17 cellular contexts compared by ENCODE assay signal in the genomic region with DNA sequence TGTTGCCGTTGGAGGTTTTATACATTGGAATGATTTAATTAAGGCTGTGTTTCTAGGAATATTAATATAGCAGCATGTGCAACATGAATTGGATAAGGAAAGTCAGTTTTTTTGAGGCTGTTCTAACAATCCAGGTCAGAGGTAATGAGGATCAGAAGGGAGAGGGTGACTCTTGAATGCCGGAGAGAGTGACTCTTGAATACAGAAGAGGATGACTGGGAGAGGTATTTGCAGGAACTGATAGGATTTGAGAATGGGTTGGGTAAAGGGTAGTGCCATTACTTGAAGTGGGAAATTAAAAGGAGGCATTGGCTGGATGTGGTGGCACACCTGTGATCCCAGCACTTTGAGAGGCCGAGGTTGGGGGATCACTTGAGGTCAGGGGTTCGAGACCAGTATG. TPM values are rescaled to one million over a fixed set of nuclear protein-coding genes. Genes with fewer than 3 reads are reported as not detected.
DNase-seq lines count a peak whose midpoint lies in the region; ATAC-seq, FAIRE-seq and TF ChIP-seq lines count a peak whose summit lies in the region.
"Had no signal": no experiment of that assay in that cellular context is flagged by ENCODE, and none has a peak within 500 bp of the region (broad histone marks: within the 10 kb centered on the region; RNA-seq: fewer than 3 reads in every experiment).

No MANE protein-coding gene starts in this region.

- dilution Hi-C loops in IMR-90 (cut with HindIII; ENCODE audit: low sequenced_read_pairs, unreplicated experiment), result no loop called here

- H2BK120ac ChIP-seq in IMR-90 (ENCODE audit: low read depth, low read length) (peak overlapping the region; percentile 47; the same call in 1 of the 2 replicates), mesendoderm (ENCODE audit: low read depth, low read length) (no peak overlapping the region)

- H3K79me1 ChIP-seq in IMR-90 (ENCODE audit: low read depth in 1 of 2, low read length in 2 of 2), result peaks cover 33 to 76% of the 10 kb centered on the region in 2 experiments
- H3K79me1 ChIP-seq in mesendoderm (ENCODE audit: low read length), result peaks cover 7% of the 10 kb centered on the region

- H3K4ac ChIP-seq in IMR-90 (ENCODE audit: low read depth, low read length) (peak overlapping the region; percentile 63; the same call in 1 of the 2 replicates), mesendoderm (ENCODE audit: low read depth, low read length) (no peak overlapping the region)

- WGBS in IMR-90 (ENCODE audit: extremely low coverage in 2 of 2, insufficient read length in 1 of 2), 2 experiments, result 93% methylated on average over 3 of the region's 4 CpGs; no CpG with 5 or more reads in 1 of the 2 experiments
- WGBS in mesendoderm (ENCODE audit: extremely low coverage, insufficient coverage, low lambda C conversion rate), result no CpG with 5 or more reads among the region's 4 CpGs

- peaks cover 3% of the 10 kb centered on the region; the same call in 1 of the 2 replicates for H3K36me3 Mint-ChIP-seq in WTC11

- peak overlapping the region; percentile 27 for H3K4me2 ChIP-seq in IMR-90 (ENCODE audit: low read depth, low read length)
- H3K4me2 ChIP-seq in mesendoderm (ENCODE audit: low read length), result no peak overlapping the region
- H3K4me2 ChIP-seq: PC-9 had no signal

- H4K8ac ChIP-seq in IMR-90 (ENCODE audit: low read depth in 2 of 2, low read length in 2 of 2), result peak overlapping the region in 1 of 2 experiments; percentile 41; a peak in 2 of 4 replicates
- H4K8ac ChIP-seq in mesendoderm (ENCODE audit: low read depth, low read length), result no peak overlapping the region

- H3K23ac ChIP-seq in IMR-90 (ENCODE audit: low read depth, low read length), result peak overlapping the region; percentile 14; the same call in 1 of the 2 replicates
- H3K23ac ChIP-seq in mesendoderm (ENCODE audit: low read length), result no peak overlapping the region

- H2AFZ ChIP-seq in IMR-90 (replicated peaks; ENCODE audit: low read length, poor library complexity), result no peak overlapping the region
- H2AFZ ChIP-seq: PC-9 had no signal

- peaks cover 6% of the 10 kb centered on the region; the same call in 1 of the 2 replicates for H4K20me1 ChIP-seq in IMR-90 (ENCODE audit: insufficient read depth, low read length)

- H2BK15ac ChIP-seq in IMR-90 (ENCODE audit: low read depth, low read length) (no peak overlapping the region), mesendoderm (replicated peaks; ENCODE audit: low read depth) (no peak overlapping the region)

- no peak overlapping the region for H2AK9ac ChIP-seq in IMR-90 (replicated peaks; ENCODE audit: low read depth, low read length, poor library complexity)

- FAIRE-seq in GM18507 (lab: Jason Lieb, UNC), result peak; percentile 18
- FAIRE-seq: K562 had no signal

- peaks cover 74% of the 10 kb centered on the region for H3K4me1 Mint-ChIP-seq in WTC11

- H4K5ac ChIP-seq in IMR-90 (ENCODE audit: low read depth, low read length) (peak overlapping the region; percentile 67), mesendoderm (ENCODE audit: low read length) (no peak overlapping the region)

- H3K9me3 Mint-ChIP-seq in WTC11, result peaks cover 3% of the 10 kb centered on the region; the same call in 1 of the 2 replicates

- POLR2A ChIA-PET in IMR-90 (lab: Charles Lee; ENCODE audit: unreplicated experiment) (no interaction called here), WTC11 (lab: Charles Lee) (no interaction called here)

- peak overlapping the region; percentile 29; the same call in 1 of the 2 replicates for H3K14ac ChIP-seq in IMR-90 (replicated peaks; ENCODE audit: low read depth, low read length)

- peak overlapping the region; percentile 1; the same call in 1 of the 2 replicates for H3K4me3 Mint-ChIP-seq in WTC11

- H3K9ac ChIP-seq in IMR-90 (ENCODE audit: low read depth, low read length), result no peak overlapping the region
- H3K9ac ChIP-seq in mesendoderm (ENCODE audit: low read length), result no peak overlapping the region

- no peak for TF ChIP-seq CTCF in IMR-90 (conservative IDR thresholded peaks at IDR 0.05; ENCODE audit: low read depth, low read length)
- TF ChIP-seq CTCF in WTC11 (IDR thresholded peaks at IDR 0.05), result no peak

- H3K27me3 Mint-ChIP-seq in WTC11 (ENCODE audit: low read depth), result no peaks in the 10 kb centered on the region

- peaks cover 33% of the 10 kb centered on the region for H3K4me1 ChIP-seq in IMR-90 (ENCODE audit: control insufficient read depth, insufficient read depth, low read length)
- H3K4me1 ChIP-seq in mesendoderm (ENCODE audit: control insufficient read depth, low read depth, low read length), result peaks cover 2% of the 10 kb centered on the region

- H2BK5ac ChIP-seq in IMR-90 (ENCODE audit: low read depth, low read length, poor library complexity, severe bottlenecking) (peak overlapping the region; percentile 31), mesendoderm (ENCODE audit: low read length) (no peak overlapping the region)

- no peak overlapping the region for H3K4me3 ChIP-seq in IMR-90 (ENCODE audit: insufficient read depth, low read depth, low read length)
- no peak overlapping the region for H3K4me3 ChIP-seq in mesendoderm (ENCODE audit: low read length)
- H3K4me3 ChIP-seq: K562, PC-9 had no signal

- no peak overlapping the region for H4K91ac ChIP-seq in IMR-90 (ENCODE audit: insufficient read depth, low read depth, low read length)

- in situ Hi-C loops in IMR-90 (cut with MboI; ENCODE audit: low sequenced_read_pairs), result no loop called here

- no peak for DNase-seq in GM18507 (ENCODE audit: extremely low spot score, insufficient read length, low read depth)
- peak; percentile 31 for DNase-seq in IMR-90
- DNase-seq in WTC11 (ENCODE audit: low spot score), result no peak
- no peak for DNase-seq in mesendoderm
- DNase-seq in left colon, result no peak
- DNase-seq in activated CD4-positive, alpha-beta T cell treated with anti-CD3 and anti-CD28 coated beads, Interleukin-2, amount 50 U/mL, for 48 hours, result no peak
- DNase-seq in cerebellum (ENCODE audit: low spot score), result no peak
- DNase-seq: AML-193, COR-L47, DMS153, H7, NCI-H1930, PC-9, SW 1271 had no signal

- H3K18ac ChIP-seq in IMR-90 (ENCODE audit: low read depth, low read length), result peak overlapping the region; percentile 66
- H3K18ac ChIP-seq in mesendoderm (ENCODE audit: low read length), result peak overlapping the region; percentile 53

- ATAC-seq in IMR-90 (ENCODE audit: low read depth) (peak; percentile 31; the same call in 1 of the 2 replicates), WTC11 (no peak), left colon (no peak), GM18909 (IDR thresholded peaks at IDR 0.05; ENCODE audit: poor library complexity, unreplicated experiment) (no peak)
- ATAC-seq: K562 had no signal

- TF ChIP-seq RAD21 in IMR-90 (IDR thresholded peaks at IDR 0.05; ENCODE audit: low read length), result no peak

- H3K27ac Mint-ChIP-seq in WTC11, result peak overlapping the region; percentile 58

- peaks cover 27% of the 10 kb centered on the region for H3K9me1 ChIP-seq in IMR-90 (ENCODE audit: insufficient read depth, low read length)

- intact Hi-C loops in IMR-90 (cut with micrococcal nuclease) (no loop called here), left colon (cut with DNase I, micrococcal nuclease) (no loop called here)

- H2BK20ac ChIP-seq in IMR-90 (ENCODE audit: low read depth, low read length), result peak overlapping the region; percentile 2; the same call in 1 of the 2 replicates

- no peaks in the 10 kb centered on the region for H3K9me3 ChIP-seq in IMR-90 (ENCODE audit: control insufficient read depth, insufficient read depth, low read length)

- peaks cover 10% of the 10 kb centered on the region for H3K79me2 ChIP-seq in mesendoderm (ENCODE audit: control insufficient read depth, insufficient read depth, low read length)

- CTCF ChIA-PET in IMR-90 (lab: Yijun Ruan, JAX), result no interaction called here
- CTCF ChIA-PET in WTC11 (lab: Charles Lee), result no interaction called here

- peak overlapping the region; percentile 15; the same call in 1 of the 2 replicates for H3K27ac ChIP-seq in IMR-90 (ENCODE audit: insufficient read depth, low read length)
- no peak overlapping the region for H3K27ac ChIP-seq in mesendoderm (ENCODE audit: low read depth, low read length)
- H3K27ac ChIP-seq: HL-60, PC-9 had no signal

- peaks cover 2% of the 10 kb centered on the region; the same call in 1 of the 2 replicates for H3K36me3 ChIP-seq in IMR-90 (ENCODE audit: control insufficient read depth, insufficient read depth, low read length)
- H3K36me3 ChIP-seq in mesendoderm (ENCODE audit: control insufficient read depth, insufficient read depth, low read length), result no peaks in the 10 kb centered on the region

- no peaks in the 10 kb centered on the region for H3K27me3 ChIP-seq in IMR-90 (ENCODE audit: control insufficient read depth, insufficient read depth, low read length)
- no peaks in the 10 kb centered on the region for H3K27me3 ChIP-seq in mesendoderm (ENCODE audit: insufficient read depth, low read length, poor library complexity)

- H2AK5ac ChIP-seq in IMR-90 (ENCODE audit: low read depth, low read length) (no peak overlapping the region; the same call in 1 of the 2 replicates), mesendoderm (ENCODE audit: low read length) (no peak overlapping the region)

- H3K56ac ChIP-seq in IMR-90 (ENCODE audit: extremely low read depth, insufficient read depth, low read length), result no peak overlapping the region
- no peak overlapping the region for H3K56ac ChIP-seq in mesendoderm (ENCODE audit: low read length)

- BruUV-seq in IMR-90 (replicated peaks; lab: Mats Ljungman, UMichigan), result no TSS peak

- TF ChIP-seq POLR2A in IMR-90 (IDR thresholded peaks at IDR 0.05; ENCODE audit: low read depth, low read length), result no peak

TF ChIP-seq in IMR-90, 13 proteins besides CTCF, POLR2A, EP300 and RAD21 (continues in another document):
- no peak for TF ChIP-seq MAZ (IDR thresholded peaks at IDR 0.05; ENCODE audit: borderline replicate concordance, low read depth, low read length)
- no peak for TF ChIP-seq RCOR1 (IDR thresholded peaks at IDR 0.05; ENCODE audit: insufficient replicate concordance, low read length)
- TF ChIP-seq CHD1 (IDR thresholded peaks at IDR 0.05; ENCODE audit: low read depth, low read length), result no peak
- TF ChIP-seq RFX5 (IDR thresholded peaks at IDR 0.05; ENCODE audit: low read depth, low read length), result no peak
- no peak for TF ChIP-seq MAFK (IDR thresholded peaks at IDR 0.05; ENCODE audit: low read depth, low read length)

RNA-seq across cellular contexts. Expression of gene MACF1, which starts 55.6 kb away (rescaled TPM):
- 368 and 369 TPM in 2 replicates for total RNA-seq in IMR-90 (2012; rRNA removed)
- 56.3 and 67.6 TPM in 2 replicates for polyA plus RNA-seq in IMR-90 (2012; rRNA removed)
- polyA plus RNA-seq in IMR-90 (2012; cell fraction: cytosol; rRNA removed), result 24.9 and 28.6 TPM in 2 replicates
- 141 and 243 TPM in 2 replicates for polyA plus RNA-seq in IMR-90 (2012; cell fraction: nucleus; rRNA removed; ENCODE audit: low replicate concordance)
- total RNA-seq in WTC11 (2021), result 214 to 327 TPM (median 222 TPM) in 3 replicates
- 104 TPM for polyA plus RNA-seq in mesendoderm (2013, experiment 1 of 2)
- polyA plus RNA-seq in mesendoderm (2013, experiment 2 of 2), result 101 TPM
- total RNA-seq in left colon, result 100 to 1,000 TPM; 121 to 149 TPM
- total RNA-seq in cerebellum, result 417 TPM
